27 cellular contexts compared by ENCODE assay signal in the genomic region with DNA sequence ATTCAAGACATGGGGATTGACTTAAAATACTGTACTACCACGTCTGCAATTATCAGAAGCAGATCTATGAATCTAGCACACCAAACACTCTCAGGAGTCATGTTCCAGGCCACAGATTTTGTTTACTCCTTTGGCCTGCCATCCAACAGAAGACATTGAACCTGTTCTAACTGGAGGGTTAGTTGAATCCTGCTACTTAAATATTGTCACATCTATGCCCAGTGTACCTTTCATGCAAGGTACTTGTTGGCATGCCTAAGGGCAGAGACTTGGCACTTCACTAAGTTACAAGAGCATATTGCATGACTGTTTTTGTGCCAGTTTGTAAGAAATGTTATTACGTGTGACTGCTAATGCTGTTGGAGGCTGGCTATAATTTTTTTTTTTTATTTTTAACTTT.
"Had no signal": no experiment of that assay in that cellular context is flagged by ENCODE, and none has a peak within 500 bp of the region (broad histone marks: within the 10 kb centered on the region; RNA-seq: fewer than 3 reads in every experiment).

No MANE protein-coding gene starts in this region.

- H3K9me3 ChIP-seq: colonic mucosa, mucosa of descending colon, neutrophil, pancreas, sigmoid colon had no signal

- H3K4me1 ChIP-seq: colonic mucosa, gastrocnemius medialis, heart left ventricle, pancreas, right atrium auricular region, sigmoid colon, stomach, tibial artery had no signal

- H3K4me3 ChIP-seq: colonic mucosa, gastrocnemius medialis, heart left ventricle, hepatocyte, lung, mucosa of descending colon, pancreas, right atrium auricular region, sigmoid colon, stomach, tibial artery had no signal

- H3K27ac ChIP-seq: colonic mucosa, epithelial cell of prostate, gastrocnemius medialis, heart left ventricle, hepatocyte, neutrophil, pancreas, right atrium auricular region, sigmoid colon, stomach, tibial artery had no signal

- DNase-seq: colonic mucosa; effector CD8-positive, alpha-beta T cell; endodermal cell; foreskin fibroblast; gastrocnemius medialis; heart left ventricle; kidney; left cardiac atrium; left ventricle myocardium superior; mesenchymal stem cell; mucosa of descending colon; naive B cell; pancreas; sigmoid colon; stimulated activated CD4-positive, alpha-beta T cell treated with anti-CD3 and anti-CD28 coated beads, Interleukin-2, amount 100 ng/mL, for 24 hours; stimulated activated CD4-positive, alpha-beta T cell treated with anti-CD3 and anti-CD28 coated beads, Interleukin-4, amount 100 ng/mL, for 24 hours; stimulated activated naive CD4-positive, alpha-beta T cell treated with Interleukin-2 at 50 U/mL for 16 hours; stomach; tibial artery had no signal

- ATAC-seq: esophagus mucosa; gastrocnemius medialis; heart left ventricle; left cardiac atrium; left ventricle myocardium superior; mucosa of descending colon; natural killer cell treated with Interleukin-12 subunit alpha and Interleukin-12 subunit beta and Interleukin-15 and Interleukin-18, amount 100 ng/mL, for 72 hours; pancreas; stimulated activated effector memory CD8-positive, alpha-beta T cell treated with anti-CD3 and anti-CD28 coated beads, Interleukin-12 subunit alpha, Interleukin-12 subunit beta, amount 100 ng/mL, for 72 hours had no signal

- H3K36me3 ChIP-seq: colonic mucosa, gastrocnemius medialis, heart left ventricle, neutrophil, pancreas, right atrium auricular region, sigmoid colon, stomach, tibial artery had no signal

- H3K27me3 ChIP-seq: colonic mucosa, gastrocnemius medialis, heart left ventricle, hepatocyte, neutrophil, pancreas, right atrium auricular region, sigmoid colon, stomach, tibial artery had no signal
